32 cellular contexts compared by ENCODE assay signal in genomic region chr14:57760891-57761290, GRCh38.
"Had no signal": no experiment of that assay in that cellular context is flagged by ENCODE, and none has a peak within 500 bp of the region (broad histone marks: within the 10 kb centered on the region; RNA-seq: fewer than 3 reads in every experiment).

No MANE protein-coding gene starts in this region.

- H3K27me3 Mint-ChIP-seq: activated B cell treated with CpG ODN at 0.5 μM for 24 hours; activated CD4-positive, alpha-beta memory T cell treated with anti-CD3 and anti-CD28 coated beads, Interleukin-2, amount 10 ng/mL, durations not matched to agents 7 days and 5 days; activated CD4-positive, alpha-beta T cell treated with anti-CD3 and anti-CD28 coated beads, Interleukin-2, amount 10 ng/mL, durations not matched to agents 7 days and 5 days; activated naive CD4-positive, alpha-beta T cell treated with anti-CD3 and anti-CD28 coated beads, Interleukin-2, amount 10 ng/mL, durations not matched to agents 7 days and 5 days; activated naive CD8-positive, alpha-beta T cell treated with anti-CD3 and anti-CD28 coated beads, Interleukin-2, amount 10 ng/mL, durations not matched to agents 7 days and 5 days; activated T-cell treated with anti-CD3 and anti-CD28 coated beads, Interleukin-2, amount 50 U/mL, for 24 hours; brain had no signal

- H3K9me3 ChIP-seq: ascending aorta, colonic mucosa, esophagus squamous epithelium, gastrocnemius medialis had no signal

- DNase-seq: activated B cell treated with CpG ODN at 0.5 μM for 24 hours; activated CD4-positive, alpha-beta memory T cell treated with anti-CD3 and anti-CD28 coated beads, Interleukin-2, amount 10 ng/mL, durations not matched to agents 7 days and 5 days; activated CD4-positive, alpha-beta T cell treated with anti-CD3 and anti-CD28 coated beads for 36 hours; activated CD4-positive, alpha-beta T cell treated with anti-CD3 and anti-CD28 coated beads, Interleukin-2, amount 10 ng/mL, durations not matched to agents 7 days and 5 days; activated CD4-positive, alpha-beta T cell treated with anti-CD3 and anti-CD28 coated beads, Interleukin-2, amount 50 U/mL, for 4 hours; activated CD8-positive, alpha-beta memory T cell treated with anti-CD3 and anti-CD28 coated beads, Interleukin-2, amount 50 U/mL, for 48 hours; activated gamma-delta T cell; activated naive CD4-positive, alpha-beta T cell; activated naive CD4-positive, alpha-beta T cell treated with anti-CD3 and anti-CD28 coated beads, Interleukin-2, amount 10 ng/mL, durations not matched to agents 7 days and 5 days; activated naive CD8-positive, alpha-beta T cell treated with anti-CD3 and anti-CD28 coated beads, Interleukin-2, amount 10 ng/mL, durations not matched to agents 7 days and 5 days; activated T-cell treated with anti-CD3 and anti-CD28 coated beads for 4 hours; activated T-cell treated with anti-CD3 and anti-CD28 coated beads, Interleukin-2, amount 50 U/mL, for 24 hours; activated T-cell treated with anti-CD3 and anti-CD28 coated beads, Interleukin-2, amount 50 U/mL, for 72 hours; central memory CD4-positive, alpha-beta T cell; cerebellar nuclear complex; colonic mucosa; effector CD8-positive, alpha-beta T cell; esophagus squamous epithelium; foreskin keratinocyte; gastrocnemius medialis; glutamatergic neuron; heart left ventricle; hypothalamus; T-helper 2 cell had no signal

- H3K4me3 Mint-ChIP-seq: activated B cell treated with CpG ODN at 0.5 μM for 24 hours; activated CD4-positive, alpha-beta memory T cell treated with anti-CD3 and anti-CD28 coated beads, Interleukin-2, amount 10 ng/mL, durations not matched to agents 7 days and 5 days; activated CD4-positive, alpha-beta T cell treated with anti-CD3 and anti-CD28 coated beads for 36 hours; activated CD4-positive, alpha-beta T cell treated with anti-CD3 and anti-CD28 coated beads, Interleukin-2, amount 10 ng/mL, durations not matched to agents 7 days and 5 days; activated naive CD4-positive, alpha-beta T cell treated with anti-CD3 and anti-CD28 coated beads, Interleukin-2, amount 10 ng/mL, durations not matched to agents 7 days and 5 days; activated naive CD8-positive, alpha-beta T cell treated with anti-CD3 and anti-CD28 coated beads, Interleukin-2, amount 10 ng/mL, durations not matched to agents 7 days and 5 days; activated T-cell treated with anti-CD3 and anti-CD28 coated beads, Interleukin-2, amount 50 U/mL, for 24 hours; activated T-cell treated with anti-CD3 and anti-CD28 coated beads, Interleukin-2, amount 50 U/mL, for 72 hours; brain had no signal

- ATAC-seq: activated CD4-positive, alpha-beta T cell treated with anti-CD3 and anti-CD28 coated beads for 36 hours; activated CD4-positive, CD25-positive, alpha-beta regulatory T cell treated with anti-CD3 and anti-CD28 coated beads, Interleukin-2, amount 50 U/mL, for 24 hours; activated naive CD4-positive, alpha-beta T cell treated with anti-CD3 and anti-CD28 coated beads, Interleukin-2, amount 50 U/mL, for 72 hours; activated T-cell treated with anti-CD3 and anti-CD28 coated beads, Interleukin-2, amount 50 U/mL, for 72 hours; foreskin keratinocyte; gastrocnemius medialis; heart left ventricle had no signal

- H3K9me3 Mint-ChIP-seq: activated B cell treated with CpG ODN at 0.5 μM for 24 hours; activated CD4-positive, alpha-beta T cell treated with anti-CD3 and anti-CD28 coated beads, Interleukin-2, amount 10 ng/mL, durations not matched to agents 7 days and 5 days; activated T-cell treated with anti-CD3 and anti-CD28 coated beads, Interleukin-2, amount 50 U/mL, for 24 hours had no signal

- H3K27me3 ChIP-seq: ascending aorta, breast epithelium, cardiac muscle cell, colonic mucosa, esophagus squamous epithelium, gastrocnemius medialis had no signal

- H3K4me1 Mint-ChIP-seq: activated B cell treated with CpG ODN at 0.5 μM for 24 hours; activated CD4-positive, alpha-beta memory T cell treated with anti-CD3 and anti-CD28 coated beads, Interleukin-2, amount 10 ng/mL, durations not matched to agents 7 days and 5 days; activated CD4-positive, alpha-beta T cell treated with anti-CD3 and anti-CD28 coated beads for 36 hours; activated CD4-positive, alpha-beta T cell treated with anti-CD3 and anti-CD28 coated beads, Interleukin-2, amount 10 ng/mL, durations not matched to agents 7 days and 5 days; activated naive CD4-positive, alpha-beta T cell treated with anti-CD3 and anti-CD28 coated beads, Interleukin-2, amount 10 ng/mL, durations not matched to agents 7 days and 5 days; activated naive CD8-positive, alpha-beta T cell treated with anti-CD3 and anti-CD28 coated beads, Interleukin-2, amount 10 ng/mL, durations not matched to agents 7 days and 5 days; brain had no signal

- H3K36me3 Mint-ChIP-seq: activated naive CD4-positive, alpha-beta T cell treated with anti-CD3 and anti-CD28 coated beads, Interleukin-2, amount 10 ng/mL, durations not matched to agents 7 days and 5 days; activated naive CD4-positive, alpha-beta T cell treated with anti-CD3 and anti-CD28 coated beads, Interleukin-2, amount 50 U/mL, for 72 hours; activated naive CD8-positive, alpha-beta T cell treated with anti-CD3 and anti-CD28 coated beads, Interleukin-2, amount 10 ng/mL, durations not matched to agents 7 days and 5 days; brain had no signal

- H3K27ac Mint-ChIP-seq: activated B cell treated with CpG ODN at 0.5 μM for 24 hours; activated CD4-positive, alpha-beta memory T cell treated with anti-CD3 and anti-CD28 coated beads, Interleukin-2, amount 10 ng/mL, durations not matched to agents 7 days and 5 days; activated CD4-positive, alpha-beta T cell treated with anti-CD3 and anti-CD28 coated beads for 36 hours; activated CD4-positive, alpha-beta T cell treated with anti-CD3 and anti-CD28 coated beads, Interleukin-2, amount 10 ng/mL, durations not matched to agents 7 days and 5 days; activated naive CD4-positive, alpha-beta T cell treated with anti-CD3 and anti-CD28 coated beads, Interleukin-2, amount 10 ng/mL, durations not matched to agents 7 days and 5 days; activated naive CD4-positive, alpha-beta T cell treated with anti-CD3 and anti-CD28 coated beads, Interleukin-2, amount 50 U/mL, for 72 hours; activated naive CD8-positive, alpha-beta T cell treated with anti-CD3 and anti-CD28 coated beads, Interleukin-2, amount 10 ng/mL, durations not matched to agents 7 days and 5 days; activated T-cell treated with anti-CD3 and anti-CD28 coated beads, Interleukin-2, amount 50 U/mL, for 24 hours; activated T-cell treated with anti-CD3 and anti-CD28 coated beads, Interleukin-2, amount 50 U/mL, for 72 hours had no signal

- H3K4me1 ChIP-seq: ascending aorta, breast epithelium, colonic mucosa, esophagus squamous epithelium, foreskin keratinocyte, gastrocnemius medialis, heart left ventricle had no signal

- H3K27ac ChIP-seq: ascending aorta, breast epithelium, cardiac muscle cell, colonic mucosa, epithelial cell of prostate, esophagus squamous epithelium, foreskin keratinocyte, gastrocnemius medialis, heart left ventricle, VCaP had no signal

- H3K4me3 ChIP-seq: ascending aorta, breast epithelium, cardiac muscle cell, colonic mucosa, esophagus squamous epithelium, gastrocnemius medialis, heart left ventricle had no signal

- H3K36me3 ChIP-seq: ascending aorta, breast epithelium, cardiac muscle cell, colonic mucosa, esophagus squamous epithelium, gastrocnemius medialis, heart left ventricle had no signal
